ENCODE assay signal across 10 cellular contexts in the genomic region with DNA sequence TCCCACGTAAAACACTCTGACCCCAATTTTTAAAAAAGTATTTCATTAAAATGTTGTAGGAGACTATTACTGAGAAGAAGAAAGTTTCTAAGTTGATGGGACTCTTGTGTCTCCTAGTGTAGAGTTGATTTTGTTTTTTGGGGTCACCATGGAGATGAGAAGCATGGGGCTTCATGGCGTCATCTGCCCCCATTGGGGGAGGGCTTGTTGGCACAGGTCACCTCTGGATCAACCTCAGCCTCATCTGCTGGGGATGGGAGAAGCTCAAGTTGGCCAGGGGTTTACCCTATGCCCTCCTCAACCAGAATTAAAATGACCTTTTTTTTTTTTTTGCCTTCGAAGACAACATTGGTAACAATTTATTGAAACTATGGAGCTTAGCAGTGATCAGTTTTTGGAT. TPM values are rescaled to one million over a fixed set of nuclear protein-coding genes. Genes with fewer than 3 reads are reported as not detected.
DNase-seq lines count a peak whose midpoint lies in the region; ATAC-seq, FAIRE-seq and TF ChIP-seq lines count a peak whose summit lies in the region.
"Had no signal": no experiment of that assay in that cellular context is flagged by ENCODE, and none has a peak within 500 bp of the region (broad histone marks: within the 10 kb centered on the region; RNA-seq: fewer than 3 reads in every experiment).

No MANE protein-coding gene starts in this region.

- RAD21 ChIA-PET in GM12878 (lab: Charles Lee; ENCODE audit: unreplicated experiment), result interaction anchor here (0.9 to 2.0 kb wide), 9 partner anchors 22 to 156 kb away, joined by 3 to 16 read pairs (median 5); partner anchors contain the start of gene MSI2

- H3K27ac ChIP-seq in Karpas-422 (ENCODE audit: low read length) (peak overlapping the region; percentile 62), GM12878 (ENCODE audit: control insufficient read depth, insufficient read depth) (peak overlapping the region; percentile 63), ovary (peak overlapping the region in 1 of 2 donors; percentile 84)
- H3K27ac ChIP-seq: RWPE1 had no signal

- H3K4me1 ChIP-seq in Karpas-422 (ENCODE audit: low read length) (peaks cover 58% of the 10 kb centered on the region), GM12878 (ENCODE audit: control insufficient read depth, insufficient read depth, low read length) (peaks cover 16% of the 10 kb centered on the region), ovary (ENCODE audit: insufficient read depth) (peaks cover 33% of the 10 kb centered on the region)

- H3K9me3 ChIP-seq in Karpas-422 (ENCODE audit: low read length), result no peaks in the 10 kb centered on the region
- no peaks in the 10 kb centered on the region for H3K9me3 ChIP-seq in GM12878 (replicated peaks; ENCODE audit: control insufficient read depth, insufficient read depth, low read length)
- no peaks in the 10 kb centered on the region for H3K9me3 ChIP-seq in ovary

- H3K27me3 ChIP-seq in Karpas-422 (ENCODE audit: low read length) (no peaks in the 10 kb centered on the region), GM12878 (replicated peaks in 1 of 2; ENCODE audit: control insufficient read depth in 2 of 2, insufficient read depth in 2 of 2, low read length in 1 of 2) (no peaks in the 10 kb centered on the region), ovary (no peaks in the 10 kb centered on the region)

- peaks cover 11% of the 10 kb centered on the region for H4K20me1 ChIP-seq in Karpas-422 (ENCODE audit: insufficient read depth, low read depth, low read length)
- no peaks in the 10 kb centered on the region; the same call in 1 of the 2 replicates for H4K20me1 ChIP-seq in GM12878 (ENCODE audit: control insufficient read depth, insufficient read depth)

- BruUV-seq in GM12878 (replicated peaks; lab: Mats Ljungman, UMichigan), result no TSS peak

- H3K4me2 ChIP-seq in Karpas-422 (ENCODE audit: low read depth, low read length, poor library complexity, severe bottlenecking) (peak overlapping the region; percentile 10), GM12878 (ENCODE audit: control insufficient read depth, insufficient read depth) (peak overlapping the region; percentile 69)

- intact Hi-C loops in GM12878 (cut with micrococcal nuclease; ENCODE audit: unreplicated experiment) (no loop called here), ovary (cut with DNase I) (no loop called here)

- peaks cover 100% of the 10 kb centered on the region for H3K79me2 ChIP-seq in Karpas-422 (ENCODE audit: low read length)
- H3K79me2 ChIP-seq in GM12878 (ENCODE audit: control insufficient read depth, insufficient read depth, low read length), result peaks cover 32% of the 10 kb centered on the region

- 47% methylated on average over 3 of the region's 3 CpGs for WGBS in GM12878 (ENCODE audit: insufficient coverage, insufficient replicate concordance, low lambda C conversion rate, missing lambda C conversion rate)
- WGBS in ovary, 3 donors, result 20 to 35% (median 24%) methylated on average over 3 of the region's 3 CpGs

- TF ChIP-seq EP300 in GM12878 (IDR thresholded peaks at IDR 0.05; ENCODE audit: borderline replicate concordance in 1 of 2, control insufficient read depth in 1 of 2, low read depth in 2 of 2, low read length in 2 of 2), result no peak
- no peak for TF ChIP-seq EP300 in ovary (IDR thresholded peaks at IDR 0.05)

- CTCF ChIA-PET in GM12878 (lab: Yijun Ruan, JAX), result interaction anchor here (0.9 to 2.3 kb wide), 6 partner anchors 27 to 499 kb away, joined by 3 to 20 read pairs (median 3); no protein-coding TSS in a partner anchor

- H3K4me3 ChIP-seq in Karpas-422 (ENCODE audit: low read length) (no peak overlapping the region), GM12878 (peak overlapping the region; percentile 62), ovary (no peak overlapping the region)

- POLR2A ChIA-PET in GM12878 (lab: Charles Lee), result interaction anchor here (0.6 to 2.0 kb wide), 7 partner anchors 14 to 498 kb away, joined by 3 to 9 read pairs (median 4); no protein-coding TSS in a partner anchor

- TF ChIP-seq RAD21 in GM12878 (IDR thresholded peaks at IDR 0.05; ENCODE audit: insufficient read depth, low read depth, low read length), result no peak

- peak; percentile 20 for DNase-seq in GM20000 (ENCODE audit: low spot score)
- DNase-seq in Karpas-422, result no peak
- DNase-seq in GM12878 (ENCODE audit: low read depth, low spot score), result no peak
- DNase-seq in ovary, result peak; percentile 72 to 84 (median 81)
- DNase-seq in islet precursor cell, result no peak
- DNase-seq in SIG-M5 treated with dmso at 0.1 percent for 504 hours (lab: John Stamatoyannopoulos, UW; ENCODE audit: unreplicated experiment), result no peak
- no peak for DNase-seq in LoVo (ENCODE audit: low spot score)
- DNase-seq: kidney glomerular epithelial cell had no signal

- TF ChIP-seq POLR2A in GM12878 (IDR thresholded peaks at IDR 0.05; ENCODE audit: low read depth, low read length) (no peak), ovary (IDR thresholded peaks at IDR 0.05) (no peak)

- ATAC-seq in GM12878 (peak; percentile 41), HG03571 (IDR thresholded peaks at IDR 0.05; ENCODE audit: unreplicated experiment) (no peak)

- H2AFZ ChIP-seq in Karpas-422 (ENCODE audit: low read length) (no peak overlapping the region), GM12878 (ENCODE audit: control insufficient read depth, low read depth, low read length) (no peak overlapping the region)

- no peak for FAIRE-seq in GM12878 (lab: Jason Lieb, UNC)

- H3K9me2 ChIP-seq in Karpas-422 (replicated peaks; ENCODE audit: insufficient read depth, low read length), result no peaks in the 10 kb centered on the region

- in situ Hi-C loops in GM12878 (cut with MboI), result no loop called here

- H3K36me3 ChIP-seq in Karpas-422 (ENCODE audit: insufficient read depth, low read length) (peaks cover 59% of the 10 kb centered on the region; the same call in 1 of the 2 replicates), GM12878 (ENCODE audit: control insufficient read depth in 2 of 2, insufficient read depth in 2 of 2, low read length in 1 of 2) (peaks cover 9 to 24% of the 10 kb centered on the region in 2 experiments), ovary (no peaks in the 10 kb centered on the region)

- SMC1A ChIA-PET in GM12878 (lab: Charles Lee; ENCODE audit: uncharacterized antibody, unreplicated experiment), result interaction anchor here (0.6 to 2.1 kb wide), 13 partner anchors 15 to 320 kb away, joined by 3 to 13 read pairs (median 3); no protein-coding TSS in a partner anchor

- TF ChIP-seq CTCF in GM20000 (IDR thresholded peaks at IDR 0.05; ENCODE audit: extremely low read depth, missing control alignments) (no peak), GM12878 (IDR thresholded peaks at IDR 0.05 in 2 of 3, conservative IDR thresholded peaks at IDR 0.05 in 1 of 3; ENCODE audit: control insufficient read depth in 2 of 3, extremely low read depth in 1 of 3, insufficient read depth in 1 of 3, low read depth in 3 of 3, low read length in 3 of 3) (no peak), ovary (IDR thresholded peaks at IDR 0.05) (no peak)

- H3K9ac ChIP-seq in Karpas-422 (ENCODE audit: low read length) (0 out of 2 replicates have a peak overlapping the region, but pooled peaks have one; percentile 4), GM12878 (ENCODE audit: control insufficient read depth, insufficient read depth, low read length) (peak overlapping the region; percentile 17; the same call in 1 of the 2 replicates)

TF ChIP-seq in GM12878, 131 proteins besides CTCF, POLR2A, EP300 and RAD21 (continues in another document):
- TF ChIP-seq, protein P1, sequence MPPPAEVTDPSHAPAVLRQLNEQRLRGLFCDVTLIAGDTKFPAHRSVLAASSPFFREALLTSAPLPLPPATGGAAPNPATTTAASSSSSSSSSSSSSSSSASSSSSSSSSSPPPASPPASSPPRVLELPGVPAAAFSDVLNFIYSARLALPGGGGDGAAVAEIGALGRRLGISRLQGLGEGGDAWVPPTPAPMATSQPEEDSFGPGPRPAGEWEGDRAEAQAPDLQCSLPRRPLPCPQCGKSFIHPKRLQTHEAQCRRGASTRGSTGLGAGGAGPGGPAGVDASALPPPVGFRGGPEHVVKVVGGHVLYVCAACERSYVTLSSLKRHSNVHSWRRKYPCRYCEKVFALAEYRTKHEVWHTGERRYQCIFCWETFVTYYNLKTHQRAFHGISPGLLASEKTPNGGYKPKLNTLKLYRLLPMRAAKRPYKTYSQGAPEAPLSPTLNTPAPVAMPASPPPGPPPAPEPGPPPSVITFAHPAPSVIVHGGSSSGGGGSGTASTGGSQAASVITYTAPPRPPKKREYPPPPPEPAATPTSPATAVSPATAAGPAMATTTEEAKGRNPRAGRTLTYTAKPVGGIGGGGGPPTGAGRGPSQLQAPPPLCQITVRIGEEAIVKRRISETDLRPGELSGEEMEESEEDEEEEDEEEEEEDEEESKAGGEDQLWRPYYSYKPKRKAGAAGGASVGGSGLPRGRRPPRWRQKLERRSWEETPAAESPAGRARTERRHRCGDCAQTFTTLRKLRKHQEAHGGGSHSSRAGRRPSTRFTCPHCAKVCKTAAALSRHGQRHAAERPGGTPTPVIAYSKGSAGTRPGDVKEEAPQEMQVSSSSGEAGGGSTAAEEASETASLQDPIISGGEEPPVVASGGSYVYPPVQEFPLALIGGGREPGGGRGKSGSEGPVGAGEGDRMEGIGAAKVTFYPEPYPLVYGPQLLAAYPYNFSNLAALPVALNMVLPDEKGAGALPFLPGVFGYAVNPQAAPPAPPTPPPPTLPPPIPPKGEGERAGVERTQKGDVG (CRISPR knock-in tag; IDR thresholded peaks at IDR 0.05), result no peak

RNA-seq across cellular contexts. Expression of gene MSI2, which starts 28.3 kb away (rescaled TPM):
- 169 and 170 TPM in 2 replicates for total RNA-seq in Karpas-422 (2014; rRNA removed; shearing (Covaris generic); ENCODE audit: low replicate concordance)
- 386 and 393 TPM in 2 replicates for total RNA-seq in GM12878 (2013; cell fraction: nucleolus; rRNA removed)
- total RNA-seq in GM12878 (2014; rRNA removed), result 37.9 and 40.2 TPM in 2 replicates
- 50.0 and 50.4 TPM in 2 replicates for total RNA-seq in GM12878 (2014; rRNA removed; fragmentation: Illumina TruSeq; extraction: Trizol)
- 74.1 and 76.1 TPM in 2 replicates for total RNA-seq in GM12878 (2021)
- polyA plus RNA-seq in GM12878 (2011; ENCODE audit: low read depth), result 36.0 TPM
- polyA plus RNA-seq in GM12878 (2011; rRNA removed), result 57.5 and 73.9 TPM in 2 replicates
- 48.9 and 56.2 TPM in 2 replicates for polyA plus RNA-seq in GM12878 (2011; cell fraction: cytosol; rRNA removed)
- 75.9 and 85.6 TPM in 2 replicates for polyA plus RNA-seq in GM12878 (2011; cell fraction: nucleus; rRNA removed)
- 45.1 and 53.0 TPM in 2 replicates for polyA plus RNA-seq in GM12878 (2012)
- 61.4 and 88.0 TPM in 2 replicates for polyA plus RNA-seq in GM12878 (2014; fragmentation: Illumina TruSeq; extraction: Trizol)
- 1 to 10 TPM; 6.1 to 9.5 TPM for polyA plus RNA-seq in GM12878 (2014; fragmentation: Nextera tagmentation; extraction: Ambion mirVana)
- 43.8 and 47.2 TPM in 2 replicates for polyA plus RNA-seq in GM12878 (2014; rRNA removed)
- 10 to 100 TPM; 15.5 to 16.3 TPM for polyA plus RNA-seq in GM12878 (2016; fragmentation: Nextera tagmentation; extraction: Ambion mirVana)
- polyA minus RNA-seq in GM12878 (2011; rRNA and poly(A)+ RNA removed), result 88.4 and 94.0 TPM in 2 replicates
- polyA minus RNA-seq in GM12878 (2011; cell fraction: cytosol; rRNA and poly(A)+ RNA removed), result 17.3 and 25.7 TPM in 2 replicates
- 52.5 and 102 TPM in 2 replicates for polyA minus RNA-seq in GM12878 (2011; cell fraction: nucleus; rRNA and poly(A)+ RNA removed)
- 100 to 1,000 TPM; 110 to 199 (median 149) TPM for total RNA-seq in ovary
- 100 to 1,000 TPM in 1 of 2 donors, 10 to 100 TPM in 1; 43.1 to 105 TPM for polyA plus RNA-seq in ovary

Comparison
In these comparisons a context has a peak if more than half of its experiments do, and no peak if none do; other contexts are left out.
1. DNase-seq: peak in GM20000 (single experiment) and ovary (5 of 5); none in Karpas-422 (single experiment), GM12878 (single experiment), islet precursor cell (single experiment), SIG-M5 treated with dmso at 0.1 percent for 504 hours (single experiment) and LoVo (single experiment).